ENCODE assay signal across 9 cellular contexts in the genomic region with DNA sequence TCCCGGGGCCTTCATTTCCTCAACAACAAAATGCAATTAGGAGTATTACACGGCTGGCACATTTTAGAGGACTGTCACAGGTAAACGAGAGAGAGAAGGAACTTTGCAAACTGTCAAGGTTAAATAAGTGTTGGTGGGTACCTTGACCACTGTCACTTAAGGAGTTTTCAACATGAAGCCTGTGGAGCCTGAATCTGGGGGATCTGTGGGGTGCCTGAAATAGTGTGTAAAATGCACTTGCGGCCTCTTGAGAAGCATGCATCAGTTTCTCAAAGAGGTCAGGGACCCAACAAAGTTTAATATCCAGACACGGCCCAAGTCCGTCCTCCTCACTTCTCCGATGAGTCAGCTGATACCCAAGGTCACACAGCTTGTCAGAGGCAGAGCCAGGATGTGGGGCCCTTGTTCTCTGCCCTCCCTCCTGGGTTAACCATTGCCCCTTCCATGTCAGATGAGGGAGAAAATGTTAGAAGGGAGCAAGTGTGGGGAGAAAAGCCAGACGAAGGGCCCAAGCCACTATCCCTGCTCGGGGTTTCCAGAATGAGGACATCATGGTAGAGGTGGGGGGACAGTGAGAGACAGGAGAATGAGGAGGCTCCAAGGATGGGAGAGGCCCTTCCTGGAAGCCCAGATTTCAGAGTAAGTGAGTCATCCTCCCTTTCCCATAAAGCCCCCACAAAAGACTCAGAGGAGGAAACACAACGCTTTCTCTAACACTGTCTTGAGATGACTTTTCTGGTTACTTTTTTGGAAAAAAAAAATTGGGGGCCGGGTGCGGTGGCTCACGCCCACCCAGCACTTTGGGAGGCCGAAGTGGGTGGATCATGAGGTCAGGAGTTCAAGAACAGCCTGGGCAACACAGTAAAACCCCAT. TPM values are rescaled to one million over a fixed set of nuclear protein-coding genes. Genes with fewer than 3 reads are reported as not detected.
DNase-seq lines count a peak whose midpoint lies in the region; ATAC-seq and TF ChIP-seq lines count a peak whose summit lies in the region.
"Had no signal": no experiment of that assay in that cellular context is flagged by ENCODE, and none has a peak within 500 bp of the region (broad histone marks: within the 10 kb centered on the region; RNA-seq: fewer than 3 reads in every experiment).

No MANE protein-coding gene starts in this region.

- H3K27me3 ChIP-seq in left lung, result peaks cover 0 to 16% of the 10 kb centered on the region in 2 donors
- no peaks in the 10 kb centered on the region for H3K27me3 ChIP-seq in suprapubic skin

- CTCF ChIA-PET in WTC11 (lab: Charles Lee), result interaction anchor here (1.0 to 2.4 kb wide), 4 partner anchors 14 to 76 kb away, joined by 3 to 9 read pairs (median 4); no protein-coding TSS in a partner anchor

- DNase-seq in activated CD8-positive, alpha-beta memory T cell treated with anti-CD3 and anti-CD28 coated beads for 24 hours, result peak; percentile 64
- DNase-seq in activated CD8-positive, alpha-beta memory T cell treated with anti-CD3 and anti-CD28 coated beads, Interleukin-2, amount 50 U/mL, for 4 hours, result no peak
- no peak for DNase-seq in activated T-helper 2 cell treated with anti-CD3 and anti-CD28 coated beads, Interferon-gamma antibody, Interleukin-2, Interleukin-4, amounts not matched to agents 10 μg/mL and 5 μg/mL and 100 μg/mL, durations not matched to agents 14 hours and 24 hours and 36 hours (ENCODE audit: low spot score)
- DNase-seq in left lung, result no peak
- DNase-seq in suprapubic skin (ENCODE audit: low spot score in 2 of 2), result no peak
- DNase-seq in WTC11 (ENCODE audit: low spot score), result no peak
- no peak for DNase-seq in activated effector memory CD4-positive, alpha-beta T cell treated with Interleukin-2 at 50 U/mL for 16 hours
- DNase-seq: NCI-H446 had no signal

- H3K4me1 ChIP-seq in left lung (peaks cover 30 to 47% of the 10 kb centered on the region in 2 donors), suprapubic skin (peaks cover 71% of the 10 kb centered on the region)

- 62% methylated on average over 14 of the region's 14 CpGs for WGBS in suprapubic skin

- H3K4me3 ChIP-seq in left lung (no peak overlapping the region), suprapubic skin (no peak overlapping the region)

- H3K9me3 ChIP-seq in left lung, result no peaks in the 10 kb centered on the region
- no peaks in the 10 kb centered on the region for H3K9me3 ChIP-seq in suprapubic skin

- TF ChIP-seq POLR2A in suprapubic skin (IDR thresholded peaks at IDR 0.05), result no peak

- TF ChIP-seq EP300 in suprapubic skin (IDR thresholded peaks at IDR 0.05), result no peak

- intact Hi-C loops in activated T-helper 2 cell treated with anti-CD3 and anti-CD28 coated beads, Interferon-gamma antibody, Interleukin-2, Interleukin-4, amounts not matched to agents 10 μg/mL and 5 μg/mL and 100 μg/mL, durations not matched to agents 14 hours and 24 hours and 36 hours (cut with micrococcal nuclease), result no loop called here
- intact Hi-C loops in left lung (cut with DNase I), result no loop called here

- POLR2A ChIA-PET in WTC11 (lab: Charles Lee), result interaction anchor here (0.5 kb wide), 1 partner anchor 74 kb away, joined by 4 read pairs; no protein-coding TSS in a partner anchor

- H3K4me1 Mint-ChIP-seq in activated T-helper 2 cell treated with anti-CD3 and anti-CD28 coated beads, Interferon-gamma antibody, Interleukin-2, Interleukin-4, amounts not matched to agents 10 μg/mL and 5 μg/mL and 100 μg/mL, durations not matched to agents 14 hours and 24 hours and 36 hours (ENCODE audit: low read depth), result peaks cover 28% of the 10 kb centered on the region
- peaks cover 33% of the 10 kb centered on the region for H3K4me1 Mint-ChIP-seq in WTC11

- peak; percentile 13 for ATAC-seq in left lung
- no peak for ATAC-seq in WTC11
- no peak for ATAC-seq in GM19467 (IDR thresholded peaks at IDR 0.05; ENCODE audit: unreplicated experiment)

- H3K36me3 Mint-ChIP-seq in activated T-helper 2 cell treated with anti-CD3 and anti-CD28 coated beads, Interferon-gamma antibody, Interleukin-2, Interleukin-4, amounts not matched to agents 10 μg/mL and 5 μg/mL and 100 μg/mL, durations not matched to agents 14 hours and 24 hours and 36 hours (ENCODE audit: low read depth), result no peaks in the 10 kb centered on the region
- H3K36me3 Mint-ChIP-seq in WTC11, result peaks cover 16% of the 10 kb centered on the region

- H3K27ac ChIP-seq in left lung, result peak overlapping the region; percentile 71 to 74
- H3K27ac ChIP-seq in suprapubic skin, result peak overlapping the region; percentile 89

- H3K36me3 ChIP-seq in left lung, result no peaks in the 10 kb centered on the region
- peaks cover 4% of the 10 kb centered on the region for H3K36me3 ChIP-seq in suprapubic skin

- H3K27ac Mint-ChIP-seq in activated T-helper 2 cell treated with anti-CD3 and anti-CD28 coated beads, Interferon-gamma antibody, Interleukin-2, Interleukin-4, amounts not matched to agents 10 μg/mL and 5 μg/mL and 100 μg/mL, durations not matched to agents 14 hours and 24 hours and 36 hours, result peak overlapping the region; percentile 92
- no peak overlapping the region for H3K27ac Mint-ChIP-seq in WTC11

- H3K4me3 Mint-ChIP-seq in activated T-helper 2 cell treated with anti-CD3 and anti-CD28 coated beads, Interferon-gamma antibody, Interleukin-2, Interleukin-4, amounts not matched to agents 10 μg/mL and 5 μg/mL and 100 μg/mL, durations not matched to agents 14 hours and 24 hours and 36 hours (ENCODE audit: low read depth), result peak overlapping the region; percentile 24
- H3K4me3 Mint-ChIP-seq in WTC11, result no peak overlapping the region

- H3K27me3 Mint-ChIP-seq in activated T-helper 2 cell treated with anti-CD3 and anti-CD28 coated beads, Interferon-gamma antibody, Interleukin-2, Interleukin-4, amounts not matched to agents 10 μg/mL and 5 μg/mL and 100 μg/mL, durations not matched to agents 14 hours and 24 hours and 36 hours (ENCODE audit: low read depth), result no peaks in the 10 kb centered on the region
- peaks cover 48% of the 10 kb centered on the region for H3K27me3 Mint-ChIP-seq in WTC11 (ENCODE audit: low read depth)

- TF ChIP-seq CTCF in left lung (IDR thresholded peaks at IDR 0.05) (no peak), suprapubic skin (IDR thresholded peaks at IDR 0.05) (no peak), WTC11 (IDR thresholded peaks at IDR 0.05) (no peak)

- no peaks in the 10 kb centered on the region for H3K9me3 Mint-ChIP-seq in activated T-helper 2 cell treated with anti-CD3 and anti-CD28 coated beads, Interferon-gamma antibody, Interleukin-2, Interleukin-4, amounts not matched to agents 10 μg/mL and 5 μg/mL and 100 μg/mL, durations not matched to agents 14 hours and 24 hours and 36 hours
- no peaks in the 10 kb centered on the region for H3K9me3 Mint-ChIP-seq in WTC11

TF ChIP-seq in WTC11, 78 proteins besides CTCF, POLR2A, EP300 and RAD21:
- no peak for TF ChIP-seq TCF7 (CRISPR knock-in tag; IDR thresholded peaks at IDR 0.05; ENCODE audit: low read depth)

RNA-seq across cellular contexts. Expression of gene C6orf132, which starts 42.2 kb away (rescaled TPM):
- 0.09 and 0.23 TPM in 2 replicates for total RNA-seq in activated T-helper 2 cell treated with anti-CD3 and anti-CD28 coated beads, Interferon-gamma antibody, Interleukin-2, Interleukin-4, amounts not matched to agents 10 μg/mL and 5 μg/mL and 100 μg/mL, durations not matched to agents 14 hours and 24 hours and 36 hours
- total RNA-seq in left lung (10 to 100 TPM; 19.6 to 20.3 TPM), suprapubic skin (100 to 1,000 TPM; 112 to 150 (median 122) TPM), WTC11 (2021) (38.1 to 52.6 TPM (median 38.2 TPM) in 3 replicates)

RNA-seq across cellular contexts. Expression of gene TAF8, which starts 49.9 kb away (rescaled TPM):
- 38.8 and 41.9 TPM in 2 replicates for total RNA-seq in activated T-helper 2 cell treated with anti-CD3 and anti-CD28 coated beads, Interferon-gamma antibody, Interleukin-2, Interleukin-4, amounts not matched to agents 10 μg/mL and 5 μg/mL and 100 μg/mL, durations not matched to agents 14 hours and 24 hours and 36 hours
- total RNA-seq in left lung, result 10 to 100 TPM; 27.5 to 32.0 TPM
- total RNA-seq in suprapubic skin, result 10 to 100 TPM; 19.2 to 28.5 (median 26.4) TPM
- total RNA-seq in WTC11 (2021), result 29.6 to 33.6 TPM (median 31.0 TPM) in 3 replicates

Comparison
In these comparisons a context has a peak if more than half of its experiments do, and no peak if none do; other contexts are left out.
1. RNA of gene C6orf132, which starts 42.2 kb away (total RNA-seq): 112 to 150 TPM in suprapubic skin, 38.1 to 52.6 TPM in WTC11 and 19.6 to 20.3 TPM in left lung; 0.09 to 0.23 TPM in activated T-helper 2 cell treated with anti-CD3 and anti-CD28 coated beads, Interferon-gamma antibody, Interleukin-2, Interleukin-4, amounts not matched to agents 10 μg/mL and 5 μg/mL and 100 μg/mL, durations not matched to agents 14 hours and 24 hours and 36 hours; every median in the first group is over 10 times any median in the second.